20 cellular contexts compared by ENCODE assay signal in genomic region chrX:153374426-153374825, GRCh38. TPM values are rescaled to one million over a fixed set of nuclear protein-coding genes. Genes with fewer than 3 reads are reported as not detected.
"Had no signal": no experiment of that assay in that cellular context is flagged by ENCODE, and none has a peak within 500 bp of the region (broad histone marks: within the 10 kb centered on the region; RNA-seq: fewer than 3 reads in every experiment).

No MANE protein-coding gene starts in this region.

- H3K9me3 Mint-ChIP-seq: activated CD4-positive, alpha-beta memory T cell treated with anti-CD3 and anti-CD28 coated beads for 36 hours; activated naive CD8-positive, alpha-beta T cell treated with anti-CD3 and anti-CD28 coated beads, Interleukin-2, amount 50 U/mL, for 24 hours; stimulated activated memory B cell treated with anti-CD40 and anti-IgM and Interleukin-4, amounts not matched to agents 10 μg/mL and 1 μg/mL and 100 μg/mL, for 72 hours had no signal

- H3K27me3 ChIP-seq: ascending aorta, transverse colon had no signal

- H3K27ac ChIP-seq: ascending aorta, epithelial cell of prostate, spleen, transverse colon had no signal

- H3K9me3 ChIP-seq: transverse colon had no signal

- ATAC-seq: activated naive CD8-positive, alpha-beta T cell treated with anti-CD3 and anti-CD28 coated beads, Interleukin-2, amount 50 U/mL, for 24 hours; left ventricle myocardium superior; sciatic nerve; stimulated activated memory B cell treated with anti-CD40 and anti-IgM and Interleukin-4, amounts not matched to agents 10 μg/mL and 1 μg/mL and 100 μg/mL, for 72 hours had no signal

- H3K36me3 Mint-ChIP-seq: activated CD4-positive, alpha-beta memory T cell treated with anti-CD3 and anti-CD28 coated beads for 36 hours; stimulated activated memory B cell treated with anti-CD40 and anti-IgM and Interleukin-4, amounts not matched to agents 10 μg/mL and 1 μg/mL and 100 μg/mL, for 72 hours had no signal

- DNase-seq: activated CD4-positive, alpha-beta memory T cell treated with anti-CD3 and anti-CD28 coated beads for 36 hours; activated CD4-positive, CD25-positive, alpha-beta regulatory T cell treated with anti-CD3 and anti-CD28 coated beads, Interleukin-2, amount 50 U/mL, for 72 hours; activated naive CD8-positive, alpha-beta T cell treated with anti-CD3 and anti-CD28 coated beads, Interleukin-2, amount 50 U/mL, for 24 hours; cortex of kidney; effector memory CD4-positive, alpha-beta T cell; kidney; left ventricle myocardium superior; mesendoderm; spleen; stimulated activated CD4-positive, alpha-beta T cell treated with anti-CD3 and anti-CD28 coated beads, Interleukin-1b, Interleukin-23, amount 100 ng/mL, for 48 hours; substantia nigra; T-helper 2 cell; transverse colon had no signal

- H3K4me1 ChIP-seq: ascending aorta, spleen, transverse colon had no signal

- H3K4me3 ChIP-seq: ascending aorta, spleen, transverse colon had no signal

- H3K4me3 Mint-ChIP-seq: activated CD4-positive, alpha-beta memory T cell treated with anti-CD3 and anti-CD28 coated beads for 36 hours; activated naive CD8-positive, alpha-beta T cell treated with anti-CD3 and anti-CD28 coated beads, Interleukin-2, amount 50 U/mL, for 24 hours; nephron; stimulated activated memory B cell treated with anti-CD40 and anti-IgM and Interleukin-4, amounts not matched to agents 10 μg/mL and 1 μg/mL and 100 μg/mL, for 72 hours had no signal

- H3K36me3 ChIP-seq: ascending aorta, spleen, transverse colon had no signal

- H3K27ac Mint-ChIP-seq: activated CD4-positive, alpha-beta memory T cell treated with anti-CD3 and anti-CD28 coated beads for 36 hours; activated naive CD8-positive, alpha-beta T cell treated with anti-CD3 and anti-CD28 coated beads, Interleukin-2, amount 50 U/mL, for 24 hours; nephron; stimulated activated memory B cell treated with anti-CD40 and anti-IgM and Interleukin-4, amounts not matched to agents 10 μg/mL and 1 μg/mL and 100 μg/mL, for 72 hours had no signal

RNA-seq across cellular contexts. Expression of gene PNMA6E, which starts 26.7 kb away (rescaled TPM):
- total RNA-seq: activated CD4-positive, alpha-beta memory T cell treated with anti-CD3 and anti-CD28 coated beads for 36 hours; ascending aorta; kidney; left ventricle myocardium superior; pulmonary artery endothelial cell; sciatic nerve; spleen; transverse colon had no signal
- polyA plus RNA-seq: spleen had no signal

RNA-seq across cellular contexts. Expression of gene PNMA6F, which starts 52.9 kb away (rescaled TPM):
- total RNA-seq: activated CD4-positive, alpha-beta memory T cell treated with anti-CD3 and anti-CD28 coated beads for 36 hours; ascending aorta; kidney; left ventricle myocardium superior; omental fat pad; pulmonary artery endothelial cell; sciatic nerve; spleen; transverse colon had no signal
- polyA plus RNA-seq: spleen had no signal
